20 cellular contexts compared by ENCODE assay signal in genomic region chr3:27643355-27643754, GRCh38.
DNase-seq lines count a peak whose midpoint lies in the region; ATAC-seq and TF ChIP-seq lines count a peak whose summit lies in the region.
"Had no signal": no experiment of that assay in that cellular context is flagged by ENCODE, and none has a peak within 500 bp of the region (broad histone marks: within the 10 kb centered on the region; RNA-seq: fewer than 3 reads in every experiment).

No MANE protein-coding gene starts in this region.

- CTCF ChIA-PET in HEK293T (lab: Yijun Ruan, JAX), result no interaction called here
- CTCF ChIA-PET in naive thymus-derived CD4-positive, alpha-beta T cell (lab: Charles Lee), result no interaction called here

- peak overlapping the region; percentile 1 for H3K27ac Mint-ChIP-seq in activated T-helper 2 cell treated with anti-CD3 and anti-CD28 coated beads, Interferon-gamma antibody, Interleukin-2, Interleukin-4, amounts not matched to agents 10 μg/mL and 5 μg/mL and 100 μg/mL, durations not matched to agents 14 hours and 24 hours and 36 hours
- H3K27ac Mint-ChIP-seq in activated naive CD8-positive, alpha-beta T cell treated with anti-CD3 and anti-CD28 coated beads for 36 hours, result no peak overlapping the region
- peak overlapping the region in 1 of 9 donors; percentile 4 for H3K27ac Mint-ChIP-seq in naive thymus-derived CD4-positive, alpha-beta T cell
- H3K27ac Mint-ChIP-seq: CD8-positive, alpha-beta T cell; effector memory CD8-positive, alpha-beta T cell; H9 had no signal

- DNase-seq in AG09319 (ENCODE audit: extremely low read depth, low read depth), result peak; percentile 7
- peak; percentile 29 for DNase-seq in GM03348 (ENCODE audit: low spot score)
- no peak for DNase-seq in activated T-helper 2 cell treated with anti-CD3 and anti-CD28 coated beads, Interferon-gamma antibody, Interleukin-2, Interleukin-4, amounts not matched to agents 10 μg/mL and 5 μg/mL and 100 μg/mL, durations not matched to agents 14 hours and 24 hours and 36 hours (ENCODE audit: low spot score)
- DNase-seq in left lung, result no peak
- no peak for DNase-seq in HEK293T (ENCODE audit: extremely low spot score)
- DNase-seq in OCI-M2 (lab: John Stamatoyannopoulos, UW; ENCODE audit: unreplicated experiment), result no peak
- no peak for DNase-seq in activated naive CD8-positive, alpha-beta T cell treated with anti-CD3 and anti-CD28 coated beads for 36 hours
- DNase-seq in naive thymus-derived CD4-positive, alpha-beta T cell, result no peak
- DNase-seq: activated naive CD4-positive, alpha-beta T cell; anterior cingulate cortex; CD8-positive, alpha-beta T cell; effector memory CD8-positive, alpha-beta T cell; esophagus squamous epithelium; glutamatergic neuron; H9; left ventricle myocardium inferior; NCI-H187; NCI-H510A; WERI-Rb-1 had no signal

- H3K27me3 Mint-ChIP-seq in activated T-helper 2 cell treated with anti-CD3 and anti-CD28 coated beads, Interferon-gamma antibody, Interleukin-2, Interleukin-4, amounts not matched to agents 10 μg/mL and 5 μg/mL and 100 μg/mL, durations not matched to agents 14 hours and 24 hours and 36 hours (ENCODE audit: low read depth), result peaks cover 5% of the 10 kb centered on the region
- H3K27me3 Mint-ChIP-seq in activated naive CD8-positive, alpha-beta T cell treated with anti-CD3 and anti-CD28 coated beads for 36 hours, result no peaks in the 10 kb centered on the region
- H3K27me3 Mint-ChIP-seq in naive thymus-derived CD4-positive, alpha-beta T cell, result peaks cover 0 to 8% (median 0%) of the 10 kb centered on the region in 5 donors
- H3K27me3 Mint-ChIP-seq: effector memory CD8-positive, alpha-beta T cell had no signal

- H3K36me3 Mint-ChIP-seq in activated T-helper 2 cell treated with anti-CD3 and anti-CD28 coated beads, Interferon-gamma antibody, Interleukin-2, Interleukin-4, amounts not matched to agents 10 μg/mL and 5 μg/mL and 100 μg/mL, durations not matched to agents 14 hours and 24 hours and 36 hours (ENCODE audit: low read depth), result peaks cover 6% of the 10 kb centered on the region
- no peaks in the 10 kb centered on the region for H3K36me3 Mint-ChIP-seq in activated naive CD8-positive, alpha-beta T cell treated with anti-CD3 and anti-CD28 coated beads for 36 hours
- peaks cover 0 to 5% (median 0%) of the 10 kb centered on the region in 5 donors for H3K36me3 Mint-ChIP-seq in naive thymus-derived CD4-positive, alpha-beta T cell
- H3K36me3 Mint-ChIP-seq: CD8-positive, alpha-beta T cell had no signal

- no peaks in the 10 kb centered on the region for H3K27me3 ChIP-seq in left lung
- H3K27me3 ChIP-seq in naive thymus-derived CD4-positive, alpha-beta T cell (ENCODE audit: control insufficient read depth in 2 of 2, insufficient read depth in 2 of 2, low read length in 2 of 2), result no peaks in the 10 kb centered on the region
- H3K27me3 ChIP-seq: esophagus squamous epithelium had no signal

- peak; percentile 29 for ATAC-seq in left lung
- no peak for ATAC-seq in naive thymus-derived CD4-positive, alpha-beta T cell
- ATAC-seq: CD8-positive, alpha-beta T cell; effector memory CD8-positive, alpha-beta T cell; Right ventricle myocardium inferior had no signal

- H3K27ac ChIP-seq in left lung, result no peak overlapping the region
- H3K27ac ChIP-seq in naive thymus-derived CD4-positive, alpha-beta T cell (ENCODE audit: low read depth, low read length), result no peak overlapping the region
- H3K27ac ChIP-seq: left ventricle myocardium inferior, WERI-Rb-1 had no signal

- H3K4me3 Mint-ChIP-seq in activated T-helper 2 cell treated with anti-CD3 and anti-CD28 coated beads, Interferon-gamma antibody, Interleukin-2, Interleukin-4, amounts not matched to agents 10 μg/mL and 5 μg/mL and 100 μg/mL, durations not matched to agents 14 hours and 24 hours and 36 hours (ENCODE audit: low read depth), result no peak overlapping the region
- no peak overlapping the region for H3K4me3 Mint-ChIP-seq in activated naive CD8-positive, alpha-beta T cell treated with anti-CD3 and anti-CD28 coated beads for 36 hours
- no peak overlapping the region for H3K4me3 Mint-ChIP-seq in naive thymus-derived CD4-positive, alpha-beta T cell
- H3K4me3 Mint-ChIP-seq: CD8-positive, alpha-beta T cell; effector memory CD8-positive, alpha-beta T cell; H9 had no signal

- H3K4me3 ChIP-seq in left lung, result no peak overlapping the region
- no peak overlapping the region for H3K4me3 ChIP-seq in naive thymus-derived CD4-positive, alpha-beta T cell (ENCODE audit: low read length)
- H3K4me3 ChIP-seq: esophagus squamous epithelium, left ventricle myocardium inferior had no signal

- H3K4me1 Mint-ChIP-seq in activated T-helper 2 cell treated with anti-CD3 and anti-CD28 coated beads, Interferon-gamma antibody, Interleukin-2, Interleukin-4, amounts not matched to agents 10 μg/mL and 5 μg/mL and 100 μg/mL, durations not matched to agents 14 hours and 24 hours and 36 hours (ENCODE audit: low read depth), result peaks cover 17% of the 10 kb centered on the region
- H3K4me1 Mint-ChIP-seq in activated naive CD8-positive, alpha-beta T cell treated with anti-CD3 and anti-CD28 coated beads for 36 hours, result peaks cover 7% of the 10 kb centered on the region
- peaks cover 10 to 22% (median 17%) of the 10 kb centered on the region in 7 donors for H3K4me1 Mint-ChIP-seq in naive thymus-derived CD4-positive, alpha-beta T cell
- H3K4me1 Mint-ChIP-seq: H9 had no signal

- intact Hi-C loops in activated T-helper 2 cell treated with anti-CD3 and anti-CD28 coated beads, Interferon-gamma antibody, Interleukin-2, Interleukin-4, amounts not matched to agents 10 μg/mL and 5 μg/mL and 100 μg/mL, durations not matched to agents 14 hours and 24 hours and 36 hours (cut with micrococcal nuclease), result no loop called here
- intact Hi-C loops in left lung (cut with DNase I), result no loop called here
- intact Hi-C loops in naive thymus-derived CD4-positive, alpha-beta T cell (cut with micrococcal nuclease), result no loop called here

- H3K4me1 ChIP-seq in left lung, result peaks cover 0 to 12% of the 10 kb centered on the region in 2 donors
- H3K4me1 ChIP-seq in naive thymus-derived CD4-positive, alpha-beta T cell (ENCODE audit: control insufficient read depth in 2 of 2, insufficient read depth in 2 of 2, low read length in 2 of 2), result peaks cover 11 to 18% of the 10 kb centered on the region in 2 donors
- H3K4me1 ChIP-seq: left ventricle myocardium inferior had no signal

- no peaks in the 10 kb centered on the region for H3K36me3 ChIP-seq in left lung
- no peaks in the 10 kb centered on the region for H3K36me3 ChIP-seq in naive thymus-derived CD4-positive, alpha-beta T cell (ENCODE audit: control insufficient read depth in 2 of 3, insufficient read depth in 3 of 3, low read length in 3 of 3)
- H3K36me3 ChIP-seq: esophagus squamous epithelium, left ventricle myocardium inferior, WERI-Rb-1 had no signal

- POLR2A ChIA-PET in HEK293T (lab: Yijun Ruan, JAX), result no interaction called here
- POLR2A ChIA-PET in naive thymus-derived CD4-positive, alpha-beta T cell (lab: Charles Lee), result no interaction called here

- H3K9me3 ChIP-seq in left lung, result no peaks in the 10 kb centered on the region
- no peaks in the 10 kb centered on the region for H3K9me3 ChIP-seq in naive thymus-derived CD4-positive, alpha-beta T cell (ENCODE audit: control insufficient read depth in 2 of 3, low read length in 3 of 3)
- H3K9me3 ChIP-seq: esophagus squamous epithelium, left ventricle myocardium inferior had no signal

- TF ChIP-seq CTCF in AG09319 (IDR thresholded peaks at IDR 0.05; ENCODE audit: low read depth, low read length) (no peak), left lung (IDR thresholded peaks at IDR 0.05) (no peak)

- no peaks in the 10 kb centered on the region for H3K9me3 Mint-ChIP-seq in activated T-helper 2 cell treated with anti-CD3 and anti-CD28 coated beads, Interferon-gamma antibody, Interleukin-2, Interleukin-4, amounts not matched to agents 10 μg/mL and 5 μg/mL and 100 μg/mL, durations not matched to agents 14 hours and 24 hours and 36 hours
- H3K9me3 Mint-ChIP-seq in activated naive CD8-positive, alpha-beta T cell treated with anti-CD3 and anti-CD28 coated beads for 36 hours, result no peaks in the 10 kb centered on the region
- peaks cover 0 to 4% (median 0%) of the 10 kb centered on the region in 11 donors for H3K9me3 Mint-ChIP-seq in naive thymus-derived CD4-positive, alpha-beta T cell
- H3K9me3 Mint-ChIP-seq: CD8-positive, alpha-beta T cell; effector memory CD8-positive, alpha-beta T cell; H9 had no signal

TF ChIP-seq in HEK293T, 16 proteins besides CTCF, POLR2A, EP300 and RAD21:
- TF ChIP-seq FOXA1 (IDR thresholded peaks at IDR 0.05) (no peak), L3MBTL2 (conservative IDR thresholded peaks at IDR 0.05) (no peak), ZNF384 (IDR thresholded peaks at IDR 0.05) (no peak), CTBP1 (IDR thresholded peaks at IDR 0.05; ENCODE audit: borderline replicate concordance) (no peak), HDGF (IDR thresholded peaks at IDR 0.05; ENCODE audit: borderline replicate concordance) (no peak), SUZ12 (IDR thresholded peaks at IDR 0.05) (no peak), PKNOX1 (IDR thresholded peaks at IDR 0.05) (no peak), ARNT (IDR thresholded peaks at IDR 0.05) (no peak), LEF1 (IDR thresholded peaks at IDR 0.05; ENCODE audit: borderline replicate concordance) (no peak), ELF4 (IDR thresholded peaks at IDR 0.05) (no peak)

Comparison
In these comparisons a context has a peak if more than half of its experiments do, and no peak if none do; other contexts are left out.
1. DNase-seq: peak in AG09319 (single experiment) and GM03348 (single experiment); none in activated T-helper 2 cell treated with anti-CD3 and anti-CD28 coated beads, Interferon-gamma antibody, Interleukin-2, Interleukin-4, amounts not matched to agents 10 μg/mL and 5 μg/mL and 100 μg/mL, durations not matched to agents 14 hours and 24 hours and 36 hours (single experiment), left lung (0 of 2), HEK293T (single experiment), OCI-M2 (single experiment), activated naive CD8-positive, alpha-beta T cell treated with anti-CD3 and anti-CD28 coated beads for 36 hours (single experiment) and naive thymus-derived CD4-positive, alpha-beta T cell (0 of 9).